8 cellular contexts compared by ENCODE assay signal in genomic region chr4:13548059-13548983, GRCh38. TPM values are rescaled to one million over a fixed set of nuclear protein-coding genes. Genes with fewer than 3 reads are reported as not detected.
DNase-seq lines count a peak whose midpoint lies in the region; ATAC-seq and TF ChIP-seq lines count a peak whose summit lies in the region.
"Had no signal": no experiment of that assay in that cellular context is flagged by ENCODE, and none has a peak within 500 bp of the region (broad histone marks: within the 10 kb centered on the region; RNA-seq: fewer than 3 reads in every experiment).

No MANE protein-coding gene starts in this region.

- ATAC-seq in HG03159 (IDR thresholded peaks at IDR 0.05; ENCODE audit: unreplicated experiment) (no peak), HG03571 (IDR thresholded peaks at IDR 0.05; ENCODE audit: unreplicated experiment) (no peak)

- peak overlapping the region; percentile 76 to 89 (median 88) for H3K27ac Mint-ChIP-seq in IgD-negative memory B cell

- no peak overlapping the region for H2AFZ ChIP-seq in parathyroid adenoma

- H3K36me3 ChIP-seq in brain microvascular endothelial cell (replicated peaks) (no peaks in the 10 kb centered on the region), parathyroid adenoma (ENCODE audit: control insufficient read depth, insufficient read depth, low read length) (no peaks in the 10 kb centered on the region)
- H3K36me3 ChIP-seq: neutrophil had no signal

- H3K4me1 ChIP-seq in parathyroid adenoma = no peaks in the 10 kb centered on the region

- H3K4me3 ChIP-seq in GM12865 (ENCODE audit: low read depth, low read length) (peak overlapping the region; percentile 61), brain microvascular endothelial cell (ENCODE audit: low read depth, low read length) (peak overlapping the region; percentile 5), parathyroid adenoma (ENCODE audit: low read depth, low read length) (no peak overlapping the region)

- H3K9ac ChIP-seq in parathyroid adenoma = no peak overlapping the region

- in situ Hi-C loops in brain microvascular endothelial cell (cut with HindIII; ENCODE audit: low pct_ligation_motif_present, low sequenced_read_pairs) = no loop called here

- no peak overlapping the region for H3K27ac ChIP-seq in brain microvascular endothelial cell
- no peak overlapping the region for H3K27ac ChIP-seq in parathyroid adenoma
- H3K27ac ChIP-seq: neutrophil had no signal

- H3K4me3 Mint-ChIP-seq in IgD-negative memory B cell = peak overlapping the region; percentile 51 to 85 (median 74)

- no peaks in the 10 kb centered on the region for H3K79me2 ChIP-seq in parathyroid adenoma

- peaks cover 24 to 29% (median 25%) of the 10 kb centered on the region in 3 donors for H3K4me1 Mint-ChIP-seq in IgD-negative memory B cell

- peaks cover 41% of the 10 kb centered on the region for H3K27me3 Mint-ChIP-seq in IgD-negative memory B cell

- TF ChIP-seq CTCF in GM12865 (IDR thresholded peaks at IDR 0.05; ENCODE audit: insufficient read depth, low read depth, low read length, missing control alignments) = no peak
- no peak for TF ChIP-seq CTCF in brain microvascular endothelial cell (IDR thresholded peaks at IDR 0.05; ENCODE audit: low read depth, low read length, missing control alignments)
- TF ChIP-seq CTCF in parathyroid adenoma (IDR thresholded peaks at IDR 0.05) = no peak

- DNase-seq in GM12865 (ENCODE audit: low read depth) (no peak), brain microvascular endothelial cell (no peak)
- DNase-seq in stimulated activated CD4-positive, alpha-beta T cell treated with anti-CD3 and anti-CD28 coated beads, Interleukin-1b, Interleukin-23, amount 100 ng/mL, for 48 hours = no peak

- H3K9me3 Mint-ChIP-seq in IgD-negative memory B cell = peaks cover 5 to 25% (median 16%) of the 10 kb centered on the region in 3 donors

- peaks cover 6% of the 10 kb centered on the region for H3K36me3 Mint-ChIP-seq in IgD-negative memory B cell

- no peaks in the 10 kb centered on the region for H3K9me3 ChIP-seq in parathyroid adenoma (ENCODE audit: control insufficient read depth, low read length)
- H3K9me3 ChIP-seq: neutrophil had no signal

- H3K4me2 ChIP-seq in parathyroid adenoma (ENCODE audit: low read length) = peak overlapping the region; percentile 64

- peaks cover 50% of the 10 kb centered on the region for H3K27me3 ChIP-seq in brain microvascular endothelial cell (replicated peaks)
- H3K27me3 ChIP-seq in parathyroid adenoma (ENCODE audit: control insufficient read depth, insufficient read depth, low read length) = peaks cover 13% of the 10 kb centered on the region

RNA-seq across cellular contexts. Expression of gene NKX3-2, which starts 4.0 kb away (rescaled TPM):
- polyA plus RNA-seq in IgD-negative memory B cell = not detected
